ENCODE assay signal across 8 cellular contexts in the genomic region with DNA sequence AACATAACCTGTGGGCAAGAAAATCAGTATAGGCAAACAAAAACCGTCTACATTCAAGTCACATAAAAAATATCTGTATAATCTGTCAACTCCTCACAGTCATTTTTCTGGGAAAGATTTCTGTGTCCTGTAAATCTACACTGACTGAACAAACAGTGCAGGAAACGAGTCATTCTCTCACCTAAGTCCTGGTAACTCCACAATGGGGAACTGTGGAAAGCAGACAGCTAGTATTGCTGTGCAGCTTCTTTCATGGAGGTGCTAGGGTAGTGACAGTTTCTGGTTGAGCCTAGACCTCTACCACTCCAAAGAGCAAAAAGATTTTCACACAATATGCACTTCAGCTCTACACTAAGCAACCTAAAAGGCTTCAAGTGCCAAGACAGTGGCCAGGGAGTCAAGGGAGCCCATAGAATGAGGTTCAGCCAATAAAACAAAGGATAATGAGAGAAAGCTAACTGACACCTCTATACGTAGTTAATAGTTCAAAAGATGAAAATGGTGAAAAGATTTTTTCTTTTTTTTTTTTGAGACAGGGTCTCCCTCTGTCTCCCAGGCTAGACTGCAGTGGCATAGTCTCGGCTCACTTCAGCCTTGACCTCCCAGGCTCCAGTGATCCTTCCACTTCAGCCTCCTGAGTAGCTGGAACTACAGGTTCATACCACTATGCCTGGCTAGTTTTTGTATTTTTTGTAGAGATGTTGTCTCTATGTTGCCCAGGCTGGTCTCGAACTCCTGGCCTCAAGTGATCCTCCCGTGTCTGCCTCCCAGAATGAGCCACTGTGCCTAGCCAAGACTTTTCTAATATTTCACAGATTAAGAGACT. TPM values are rescaled to one million over a fixed set of nuclear protein-coding genes. Genes with fewer than 3 reads are reported as not detected.
DNase-seq lines count a peak whose midpoint lies in the region; ATAC-seq and TF ChIP-seq lines count a peak whose summit lies in the region.

No MANE protein-coding gene starts in this region.

- H3K9me3 Mint-ChIP-seq in HFFc6, result no peaks in the 10 kb centered on the region
- no peaks in the 10 kb centered on the region for H3K9me3 Mint-ChIP-seq in activated naive CD4-positive, alpha-beta T cell treated with anti-CD3 and anti-CD28 coated beads, Interleukin-2, amount 50 U/mL, for 72 hours

- no peak for TF ChIP-seq EP300 in ovary (IDR thresholded peaks at IDR 0.05)

- no peaks in the 10 kb centered on the region for H3K36me3 ChIP-seq in H7 (replicated peaks; ENCODE audit: control insufficient read depth, insufficient read depth, low read length)
- H3K36me3 ChIP-seq in ovary, result no peaks in the 10 kb centered on the region

- H3K4me1 Mint-ChIP-seq in HFFc6 (ENCODE audit: low read depth), result peaks cover 85% of the 10 kb centered on the region

- POLR2A ChIA-PET in AG04450 (lab: Yijun Ruan, JAX), result interaction anchor here (0.6 kb wide), 1 partner anchor 34 kb away, joined by 5 read pairs; no protein-coding TSS in a partner anchor

- WGBS in ovary, 3 donors, result 57 to 64% (median 61%) methylated on average over 6 of the region's 6 CpGs

- TF ChIP-seq CTCF in AG04450 (IDR thresholded peaks at IDR 0.05; ENCODE audit: low read depth, low read length) (no peak), HFFc6 (IDR thresholded peaks at IDR 0.05) (no peak), ovary (IDR thresholded peaks at IDR 0.05) (no peak)

- H3K36me3 Mint-ChIP-seq in HFFc6 (ENCODE audit: low read depth), result peaks cover 15% of the 10 kb centered on the region
- H3K36me3 Mint-ChIP-seq in activated naive CD4-positive, alpha-beta T cell treated with anti-CD3 and anti-CD28 coated beads, Interleukin-2, amount 50 U/mL, for 72 hours, result peaks cover 23 to 53% of the 10 kb centered on the region in 2 donors

- intact Hi-C loops in ovary (cut with DNase I), result no loop called here

- H3K27ac ChIP-seq in AG04450 (ENCODE audit: low read depth, low read length) (peak overlapping the region; percentile 34), ovary (no peak overlapping the region)

- peak; percentile 44 to 48 for ATAC-seq in activated naive CD4-positive, alpha-beta T cell treated with anti-CD3 and anti-CD28 coated beads, Interleukin-2, amount 50 U/mL, for 72 hours

- H3K27me3 Mint-ChIP-seq in HFFc6 (ENCODE audit: insufficient read depth), result no peaks in the 10 kb centered on the region; the same call in 1 of the 2 replicates

- no peak for DNase-seq in AG04450 (ENCODE audit: low read depth, low spot score)
- no peak for DNase-seq in HFFc6
- DNase-seq in activated naive CD4-positive, alpha-beta T cell treated with anti-CD3 and anti-CD28 coated beads, Interleukin-2, amount 50 U/mL, for 72 hours (ENCODE audit: low spot score in 2 of 2), result no peak
- DNase-seq in lung microvascular endothelial cell (ENCODE audit: low read depth in 2 of 2), result peak; percentile 78 to 88
- no peak for DNase-seq in NCI-H446 (lab: John Stamatoyannopoulos, UW)
- no peak for DNase-seq in mesenteric fat pad (ENCODE audit: low spot score)
- DNase-seq in H7, result no peak
- no peak for DNase-seq in ovary

- H3K4me1 ChIP-seq in ovary (ENCODE audit: insufficient read depth), result peaks cover 10% of the 10 kb centered on the region

- H3K4me3 Mint-ChIP-seq in HFFc6, result peak overlapping the region; percentile 71

- no peak overlapping the region for H3K4me3 ChIP-seq in AG04450 (ENCODE audit: low read depth, low read length)
- no peak overlapping the region for H3K4me3 ChIP-seq in H7 (ENCODE audit: insufficient read depth, low read depth, low read length)
- H3K4me3 ChIP-seq in ovary, result no peak overlapping the region

- CTCF ChIA-PET in AG04450 (lab: Charles Lee), result interaction anchor here (3.7 kb wide), 1 partner anchor 31 kb away, joined by 30 read pairs; no protein-coding TSS in a partner anchor

- TF ChIP-seq POLR2A in ovary (IDR thresholded peaks at IDR 0.05), result no peak

- H3K27me3 ChIP-seq in AG04450 (ENCODE audit: control insufficient read depth, insufficient read depth, low read length) (no peaks in the 10 kb centered on the region), H7 (ENCODE audit: control insufficient read depth, insufficient read depth, low read length) (no peaks in the 10 kb centered on the region), ovary (no peaks in the 10 kb centered on the region)

- peak overlapping the region; percentile 94 for H3K27ac Mint-ChIP-seq in HFFc6
- peak overlapping the region; percentile 95 to 100 for H3K27ac Mint-ChIP-seq in activated naive CD4-positive, alpha-beta T cell treated with anti-CD3 and anti-CD28 coated beads, Interleukin-2, amount 50 U/mL, for 72 hours

- H3K9me3 ChIP-seq in AG04450 (ENCODE audit: control insufficient read depth, insufficient read depth, low read length) (no peaks in the 10 kb centered on the region), ovary (no peaks in the 10 kb centered on the region)

RNA-seq across cellular contexts. Expression of a gene that starts 5.5 kb away (rescaled TPM):
- polyA plus RNA-seq in AG04450 (2011; rRNA removed), result 536 and 658 TPM in 2 replicates
- polyA minus RNA-seq in AG04450 (2011; rRNA and poly(A)+ RNA removed), result 502 and 608 TPM in 2 replicates
- 100 to 1,000 TPM; 258 to 353 (median 305) TPM for total RNA-seq in HFFc6 (2021; fragmentation: NEBNext Ultra II Directional; extraction: Animal tissue kit (Norgen Biotek cat#: 25700))
- 100 to 1,000 TPM; 216 to 408 TPM for total RNA-seq in activated naive CD4-positive, alpha-beta T cell treated with anti-CD3 and anti-CD28 coated beads, Interleukin-2, amount 50 U/mL, for 72 hours
- 152 and 256 TPM in 2 replicates for total RNA-seq in lung microvascular endothelial cell
- total RNA-seq in mesenteric fat pad, result 472 TPM
- 307 and 444 TPM in 2 replicates for total RNA-seq in H7 (2014; rRNA removed; shearing (Covaris generic))
- 100 to 1,000 TPM; 207 to 366 (median 249) TPM for total RNA-seq in ovary
- polyA plus RNA-seq in ovary, result 100 to 1,000 TPM in 1 of 2 donors, 10 to 100 TPM in 1; 92.5 to 246 TPM

Comparison
In these comparisons a context has a peak if more than half of its experiments do, and no peak if none do; other contexts are left out.
1. DNase-seq: peak in lung microvascular endothelial cell (2 of 2); none in AG04450 (single experiment), HFFc6 (single experiment), activated naive CD4-positive, alpha-beta T cell treated with anti-CD3 and anti-CD28 coated beads, Interleukin-2, amount 50 U/mL, for 72 hours (0 of 2), NCI-H446 (0 of 2), mesenteric fat pad (single experiment), H7 (single experiment) and ovary (0 of 5).